31 cellular contexts compared by ENCODE assay signal in the genomic region with DNA sequence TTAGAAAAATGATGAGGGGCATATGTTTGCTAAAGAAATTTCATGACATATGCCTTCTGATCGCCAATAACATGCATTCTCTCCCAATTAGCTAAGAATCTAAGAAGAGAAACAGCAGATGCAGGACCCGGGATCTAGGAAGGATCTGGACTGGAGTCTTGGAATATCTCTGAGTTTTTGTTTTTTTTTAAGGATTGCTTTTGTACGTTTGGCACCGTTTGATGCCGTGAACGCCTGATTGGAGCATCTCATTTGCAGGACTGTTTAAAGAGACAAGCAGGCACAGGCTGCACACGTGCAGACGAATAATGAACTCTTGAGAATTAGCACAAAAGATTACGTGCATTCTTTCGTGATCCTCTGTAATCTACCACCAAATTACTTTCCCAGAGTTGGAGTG. TPM values are rescaled to one million over a fixed set of nuclear protein-coding genes. Genes with fewer than 3 reads are reported as not detected.
"Had no signal": no experiment of that assay in that cellular context is flagged by ENCODE, and none has a peak within 500 bp of the region (broad histone marks: within the 10 kb centered on the region; RNA-seq: fewer than 3 reads in every experiment).

No MANE protein-coding gene starts in this region.

- DNase-seq: activated CD4-positive, alpha-beta memory T cell treated with anti-CD3 and anti-CD28 coated beads for 36 hours; activated CD4-positive, alpha-beta T cell treated with anti-CD3 and anti-CD28 coated beads, Interleukin-2, amount 10 ng/mL, durations not matched to agents 24 days and 14 days; activated CD4-positive, CD25-positive, alpha-beta regulatory T cell treated with anti-CD3 and anti-CD28 coated beads, Interleukin-2, amount 50 U/mL, for 72 hours; activated CD8-positive, alpha-beta memory T cell treated with anti-CD3 and anti-CD28 coated beads, Interleukin-2, amount 50 U/mL, for 4 hours; activated effector memory CD4-positive, alpha-beta T cell treated with anti-CD3 and anti-CD28 coated beads, Interleukin-2, amount 50 U/mL, for 16 hours; activated naive CD4-positive, alpha-beta T cell treated with anti-CD3 and anti-CD28 coated beads for 36 hours; activated naive CD8-positive, alpha-beta T cell treated with anti-CD3 and anti-CD28 coated beads for 36 hours; activated T-cell treated with anti-CD3 and anti-CD28 coated beads, Interleukin-2, amount 50 U/mL, for 1 hour; adrenal gland; aorta; body of pancreas; effector CD4-positive, alpha-beta T cell; foreskin fibroblast; heart left ventricle; hypothalamus; immature natural killer cell; kidney; left colon; midbrain; naive thymus-derived CD4-positive, alpha-beta T cell; ovary; small intestine; stimulated activated CD4-positive, alpha-beta T cell treated with anti-CD3 and anti-CD28 coated beads, Interleukin-1b, Interleukin-23, amount 100 ng/mL, for 48 hours; stimulated activated CD4-positive, alpha-beta T cell treated with anti-CD3 and anti-CD28 coated beads, Interleukin-4, amount 100 ng/mL, for 4 hours; stimulated activated CD8-positive, alpha-beta memory T cell treated with anti-CD3 and anti-CD28 coated beads, Interleukin-4, amount 100 ng/mL, for 48 hours; stimulated activated naive CD8-positive, alpha-beta T cell treated with anti-CD3 and anti-CD28 coated beads, Interleukin-15, amount 100 ng/mL, for 72 hours; T-helper 2 cell; tibial artery; upper lobe of right lung had no signal

- H3K36me3 ChIP-seq: adrenal gland, heart left ventricle, ovary, suprapubic skin, tibial artery, upper lobe of right lung had no signal

- H3K4me3 ChIP-seq: adrenal gland, body of pancreas, heart left ventricle, ovary, suprapubic skin, tibial artery, upper lobe of right lung had no signal

- ATAC-seq: body of pancreas; left colon; naive thymus-derived CD4-positive, alpha-beta T cell; sciatic nerve had no signal

- H3K27me3 ChIP-seq: adrenal gland, body of pancreas, heart left ventricle, ovary, tibial artery, upper lobe of right lung had no signal

- H3K27ac ChIP-seq: adrenal gland, body of pancreas, ovary, tibial artery, upper lobe of right lung had no signal

- H3K9me3 ChIP-seq: adrenal gland, body of pancreas, heart left ventricle, ovary, suprapubic skin, tibial artery, upper lobe of right lung had no signal

RNA-seq across cellular contexts. Expression of gene EML1, which starts 13.6 kb away (rescaled TPM):
- total RNA-seq: naive thymus-derived CD4-positive, alpha-beta T cell had no signal
- polyA plus RNA-seq: immature natural killer cell; naive thymus-derived CD4-positive, alpha-beta T cell had no signal
